In the genomic region with DNA sequence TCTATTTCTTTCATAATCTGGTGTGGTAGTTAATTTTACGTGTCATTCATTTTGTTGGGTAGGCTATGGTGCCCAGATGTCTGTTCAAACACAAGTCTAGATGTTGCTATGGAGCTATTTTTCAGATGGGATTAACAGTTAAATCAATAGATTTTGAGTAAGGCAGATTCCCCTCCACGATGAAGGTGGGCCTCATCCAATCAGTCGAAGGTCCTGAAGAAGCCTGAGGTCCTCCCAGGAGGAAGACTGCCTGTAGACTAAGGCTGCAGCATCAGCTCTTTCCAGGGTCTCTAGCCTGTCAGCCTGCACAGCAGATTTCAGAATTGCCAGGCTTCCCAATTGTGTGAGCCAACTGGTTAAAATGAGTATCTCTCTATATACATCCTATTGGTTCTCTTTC, we compare ENCODE assay signal across 8 cellular contexts.
"Had no signal": no experiment of that assay in that cellular context is flagged by ENCODE, and none has a peak within 500 bp of the region (broad histone marks: within the 10 kb centered on the region; RNA-seq: fewer than 3 reads in every experiment).

No MANE protein-coding gene starts in this region.

- FAIRE-seq: HepG2, HTR-8/SVneo had no signal

- H3K27ac Mint-ChIP-seq: IgD-negative memory B cell had no signal

- H3K9ac ChIP-seq: KMS-11 had no signal

- ATAC-seq: HepG2 had no signal

- H3K4me2 ChIP-seq: KMS-11 had no signal

- H3K27me3 Mint-ChIP-seq: IgD-negative memory B cell had no signal

- H3K27ac ChIP-seq: HL-60, KMS-11 had no signal

- DNase-seq: IMR-90, KBM-7, KG1 had no signal
